ENCODE assay signal across 18 cellular contexts in genomic region chr14:63011609-63012008, GRCh38. TPM values are rescaled to one million over a fixed set of nuclear protein-coding genes. Genes with fewer than 3 reads are reported as not detected.
A peak's percentile ranks its signal among the peaks of the same experiment; 100 is the strongest.
DNase-seq lines count a peak whose midpoint lies in the region; ATAC-seq and TF ChIP-seq lines count a peak whose summit lies in the region.
"Had no signal": no experiment of that assay in that cellular context is flagged by ENCODE, and none has a peak within 500 bp of the region (broad histone marks: within the 10 kb centered on the region; RNA-seq: fewer than 3 reads in every experiment).

No MANE protein-coding gene starts in this region.

- H3K27me3 ChIP-seq in PC-3 (ENCODE audit: low read length) (peaks cover 54% of the 10 kb centered on the region), trophoblast cell (ENCODE audit: insufficient read depth, low read length) (no peaks in the 10 kb centered on the region)
- H3K27me3 ChIP-seq: BLaER1 had no signal

- H4K91ac ChIP-seq in trophoblast cell (ENCODE audit: low read depth, low read length) = no peak overlapping the region

- no peak overlapping the region for H3K18ac ChIP-seq in trophoblast cell (ENCODE audit: low read length)

- peak; percentile 19 for DNase-seq in A172 (ENCODE audit: low spot score)
- DNase-seq in PC-3 = peak; percentile 18
- DNase-seq in trophoblast cell = peak; percentile 59 to 80
- DNase-seq in stimulated activated naive CD4-positive, alpha-beta T cell treated with Interleukin-2 at 50 U/mL for 16 hours (lab: John Stamatoyannopoulos, UW) = no peak
- DNase-seq in NCI-H1092 (lab: John Stamatoyannopoulos, UW) = no peak
- DNase-seq: CD4-positive, alpha-beta memory T cell; DMS153; GF-D8; Kasumi-1; NCI-H1105 treated with DMSO at 0.1 percent for 48 hours; NCI-H187 treated with DMSO at 0.1 percent for 48 hours; NCI-H345; NCI-H524 treated with DMSO at 0.1 percent for 48 hours; PC-9 had no signal

- no peaks in the 10 kb centered on the region for H4K20me1 ChIP-seq in PC-3 (ENCODE audit: low read length)
- H4K20me1 ChIP-seq: BLaER1 had no signal

- no peak overlapping the region for H2BK5ac ChIP-seq in trophoblast cell (ENCODE audit: low read depth, low read length, poor library complexity)

- H3K4me3 ChIP-seq in HEK293 (ENCODE audit: low read depth, low read length) (no peak overlapping the region), PC-3 (ENCODE audit: low read length) (no peak overlapping the region), trophoblast cell (ENCODE audit: low read depth, low read length) (no peak overlapping the region)
- H3K4me3 ChIP-seq: BLaER1, PC-9 had no signal

- H3K9me3 ChIP-seq in HEK293 (ENCODE audit: control insufficient read depth, insufficient read depth, low read depth, low read length) (no peaks in the 10 kb centered on the region), PC-3 (ENCODE audit: low read length) (no peaks in the 10 kb centered on the region), trophoblast cell (ENCODE audit: insufficient read depth, low read depth, low read length) (no peaks in the 10 kb centered on the region)
- H3K9me3 ChIP-seq: BLaER1 had no signal

- ATAC-seq in PC-3 (no peak), HG02852 (IDR thresholded peaks at IDR 0.05; ENCODE audit: unreplicated experiment) (no peak)

- no peak overlapping the region for H4K8ac ChIP-seq in trophoblast cell (ENCODE audit: low read depth, low read length)

- BruUV-seq in PC-3 (replicated peaks; lab: Mats Ljungman, UMichigan) = no TSS peak

- H2BK12ac ChIP-seq in trophoblast cell (ENCODE audit: low read length) = no peak overlapping the region

- H3K4ac ChIP-seq in trophoblast cell (ENCODE audit: low read depth, low read length) = no peak overlapping the region

- TF ChIP-seq CTCF in HEK293 (tag by site-specific recombination; IDR thresholded peaks at IDR 0.05) (no peak), PC-3 (conservative IDR thresholded peaks at IDR 0.05; ENCODE audit: low read depth, low read length) (no peak)

- H2AFZ ChIP-seq in PC-3 (ENCODE audit: low read length) (no peak overlapping the region), trophoblast cell (ENCODE audit: insufficient read depth, low read length, poor library complexity) (no peak overlapping the region)
- H2AFZ ChIP-seq: PC-9 had no signal

- H4K12ac ChIP-seq in trophoblast cell (ENCODE audit: low read depth, low read length) = no peak overlapping the region

- no peaks in the 10 kb centered on the region for H3K36me3 ChIP-seq in HEK293 (ENCODE audit: control insufficient read depth in 2 of 2, insufficient read depth in 1 of 2, low read length in 2 of 2)
- H3K36me3 ChIP-seq in PC-3 (ENCODE audit: low read depth, low read length) = no peaks in the 10 kb centered on the region
- no peaks in the 10 kb centered on the region for H3K36me3 ChIP-seq in trophoblast cell (ENCODE audit: control insufficient read depth in 1 of 2, insufficient read depth in 2 of 2, low read length in 2 of 2)
- H3K36me3 ChIP-seq: BLaER1 had no signal

- no peak overlapping the region for H3K23ac ChIP-seq in trophoblast cell (ENCODE audit: low read length)

- H3K79me1 ChIP-seq in trophoblast cell (ENCODE audit: low read length) = no peaks in the 10 kb centered on the region

- no peaks in the 10 kb centered on the region for H3K79me2 ChIP-seq in PC-3 (ENCODE audit: low read length)
- no peaks in the 10 kb centered on the region for H3K79me2 ChIP-seq in trophoblast cell (ENCODE audit: control insufficient read depth, insufficient read depth, low read length, poor library complexity)

- no peak overlapping the region for H3K4me2 ChIP-seq in PC-3 (ENCODE audit: low read length)
- no peak overlapping the region for H3K4me2 ChIP-seq in trophoblast cell (ENCODE audit: low read length)
- H3K4me2 ChIP-seq: BLaER1, PC-9 had no signal

- no peak overlapping the region for H3K14ac ChIP-seq in trophoblast cell (ENCODE audit: low read length)

- H3K27ac ChIP-seq in HEK293 (ENCODE audit: extremely low read depth, low read depth, low read length) (no peak overlapping the region), PC-3 (ENCODE audit: low read length) (no peak overlapping the region), trophoblast cell (ENCODE audit: low read depth, low read length) (no peak overlapping the region)
- H3K27ac ChIP-seq: BLaER1, PC-9, RWPE1 had no signal

- no peaks in the 10 kb centered on the region for H3K9me2 ChIP-seq in PC-3 (replicated peaks; ENCODE audit: low read length)

- no peak overlapping the region for H3K9ac ChIP-seq in PC-3 (ENCODE audit: low read length)
- no peak overlapping the region for H3K9ac ChIP-seq in trophoblast cell (ENCODE audit: low read length)
- H3K9ac ChIP-seq: BLaER1 had no signal

- no peak overlapping the region for H2BK120ac ChIP-seq in trophoblast cell (ENCODE audit: insufficient read depth, low read length, poor library complexity)

- CTCF ChIA-PET in HEK293 (lab: Yijun Ruan, JAX) = no interaction called here
- CTCF ChIA-PET in PC-3 (lab: Charles Lee) = no interaction called here

- WGBS in trophoblast cell (ENCODE audit: extremely low coverage, insufficient coverage, insufficient read length) = no CpG with 5 or more reads among the region's 2 CpGs

- H3F3A ChIP-seq in PC-3 (ENCODE audit: low read length, unreplicated experiment) = no peaks in the 10 kb centered on the region

- POLR2A ChIA-PET in HEK293 (lab: Yijun Ruan, JAX) (no interaction called here), PC-3 (lab: Charles Lee; ENCODE audit: unreplicated experiment) (no interaction called here)

- no peak overlapping the region for H2AK5ac ChIP-seq in trophoblast cell (ENCODE audit: low read length)

- H3K4me1 ChIP-seq in HEK293 (ENCODE audit: control insufficient read depth, insufficient read depth, low read length) = no peaks in the 10 kb centered on the region
- H3K4me1 ChIP-seq in PC-3 (ENCODE audit: insufficient read depth, low read length) = no peaks in the 10 kb centered on the region
- H3K4me1 ChIP-seq in trophoblast cell (ENCODE audit: control insufficient read depth in 1 of 2, insufficient read depth in 2 of 2, low read length in 2 of 2) = peaks cover 0 to 5% of the 10 kb centered on the region in 2 experiments
- H3K4me1 ChIP-seq: BLaER1 had no signal

- intact Hi-C loops in PC-3 (cut with micrococcal nuclease) = no loop called here

TF ChIP-seq in HEK293, 187 proteins besides CTCF, POLR2A, EP300 and RAD21:
- TF ChIP-seq SETDB1 (IDR thresholded peaks at IDR 0.05; ENCODE audit: insufficient read length, low read length) (peak; percentile 33), AEBP2 (tag by site-specific recombination; IDR thresholded peaks at IDR 0.05; ENCODE audit: borderline replicate concordance) (no peak), ZNF174 (tag by site-specific recombination; IDR thresholded peaks at IDR 0.05) (no peak)

RNA-seq across cellular contexts. Expression of gene KCNH5, which starts 33.6 kb away (rescaled TPM):
- 0.38 TPM in 1 of 2 replicates, not detected in the other for total RNA-seq in A172 (2014; rRNA removed; shearing (Covaris generic))
- not detected in 2 replicates for total RNA-seq in PC-3 (2014; rRNA removed)
- polyA plus RNA-seq in trophoblast cell (2013) = 0.03 TPM in 2 replicates
- total RNA-seq: CD4-positive, alpha-beta memory T cell had no signal
- polyA plus RNA-seq: CD4-positive, alpha-beta memory T cell had no signal

Comparison
In these comparisons a context has a peak if more than half of its experiments do, and no peak if none do; other contexts are left out.
1. DNase-seq: peak in A172 (single experiment), PC-3 (single experiment) and trophoblast cell (2 of 2); none in stimulated activated naive CD4-positive, alpha-beta T cell treated with Interleukin-2 at 50 U/mL for 16 hours (single experiment) and NCI-H1092 (single experiment).